ENCODE assay signal across 16 cellular contexts in the genomic region with DNA sequence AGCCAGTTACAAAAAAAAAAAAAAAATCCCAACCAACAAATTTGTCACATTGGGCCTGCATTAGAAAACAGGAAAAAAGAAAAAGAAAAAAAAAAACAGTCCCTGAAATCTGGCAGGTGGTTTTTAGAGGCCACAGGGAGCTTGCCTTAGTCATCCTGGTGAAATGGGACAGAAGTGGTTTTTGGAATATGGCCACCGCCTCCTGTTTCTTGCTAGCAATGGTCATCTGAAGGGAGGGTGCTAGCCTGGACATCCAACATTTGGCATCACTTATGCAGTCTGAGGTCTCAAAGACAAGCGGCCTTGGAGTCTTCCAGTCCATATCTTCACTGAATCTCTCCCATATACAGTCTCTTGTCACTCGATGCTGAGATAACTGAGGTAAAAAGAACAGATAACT. TPM values are rescaled to one million over a fixed set of nuclear protein-coding genes. Genes with fewer than 3 reads are reported as not detected.
DNase-seq lines count a peak whose midpoint lies in the region; ATAC-seq and TF ChIP-seq lines count a peak whose summit lies in the region.
"Had no signal": no experiment of that assay in that cellular context is flagged by ENCODE, and none has a peak within 500 bp of the region (broad histone marks: within the 10 kb centered on the region; RNA-seq: fewer than 3 reads in every experiment).

No MANE protein-coding gene starts in this region.

- H3K36me3 Mint-ChIP-seq in stimulated activated naive B cell treated with anti-CD40 and anti-IgM and Interleukin-4, amounts not matched to agents 10 μg/mL and 1 μg/mL and 100 μg/mL, for 72 hours: peaks cover 29 to 40% of the 10 kb centered on the region in 2 donors

- no peak overlapping the region for H3K27ac Mint-ChIP-seq in stimulated activated naive B cell treated with anti-CD40 and anti-IgM and Interleukin-4, amounts not matched to agents 10 μg/mL and 1 μg/mL and 100 μg/mL, for 72 hours
- H3K27ac Mint-ChIP-seq: CD8-positive, alpha-beta T cell; HFFc6 had no signal

- no peaks in the 10 kb centered on the region for H3K4me1 Mint-ChIP-seq in stimulated activated naive B cell treated with anti-CD40 and anti-IgM and Interleukin-4, amounts not matched to agents 10 μg/mL and 1 μg/mL and 100 μg/mL, for 72 hours

- 54 to 65% (median 62%) methylated on average over 3 of the region's 3 CpGs for WGBS in adrenal gland, 4 donors
- WGBS in body of pancreas, 2 donors: 89 to 90% methylated on average over 3 of the region's 3 CpGs

- intact Hi-C loops in adrenal gland (cut with DNase I): no loop called here
- intact Hi-C loops in gastrocnemius medialis (cut with DNase I; ENCODE audit: low total_unique reads): loop anchor here (5.0 kb wide), 1 partner anchor 77 kb away; no protein-coding TSS in a partner anchor
- intact Hi-C loops in body of pancreas (cut with DNase I): no loop called here

- DNase-seq in G401 (ENCODE audit: low spot score) (peak; percentile 95), adrenal gland (peak; percentile 45 to 78 (median 70)), fibroblast of mammary gland (ENCODE audit: low read depth) (peak; percentile 25), gastrocnemius medialis (peak; percentile 37 to 41), EL (no peak), T1000 (lab: John Stamatoyannopoulos, UW) (no peak), body of pancreas (no peak)
- no peak for DNase-seq in stimulated activated naive B cell treated with anti-CD40 and anti-IgM and Interleukin-4, amounts not matched to agents 10 μg/mL and 1 μg/mL and 100 μg/mL, for 72 hours
- DNase-seq: CD8-positive, alpha-beta T cell; COR-L47; DMS153; GF-D8; HCEC 1CT; HFFc6 had no signal

- TF ChIP-seq POLR2A in adrenal gland (IDR thresholded peaks at IDR 0.05) (no peak), gastrocnemius medialis (IDR thresholded peaks at IDR 0.05) (no peak), body of pancreas (IDR thresholded peaks at IDR 0.05) (no peak)

- no peak for TF ChIP-seq CTCF in adrenal gland (IDR thresholded peaks at IDR 0.05)
- TF ChIP-seq CTCF in fibroblast of mammary gland (conservative IDR thresholded peaks at IDR 0.05; ENCODE audit: control insufficient read depth, insufficient read depth, low read depth, low read length): no peak
- no peak for TF ChIP-seq CTCF in gastrocnemius medialis (IDR thresholded peaks at IDR 0.05 in 4 of 5, conservative IDR thresholded peaks at IDR 0.05 in 1 of 5)
- no peak for TF ChIP-seq CTCF in body of pancreas (IDR thresholded peaks at IDR 0.05)

- H3K36me3 ChIP-seq in adrenal gland (replicated peaks in 1 of 2) (peaks cover 0 to 34% of the 10 kb centered on the region in 2 donors), gastrocnemius medialis (peaks cover 0 to 39% of the 10 kb centered on the region in 2 donors), body of pancreas (replicated peaks in 1 of 2; ENCODE audit: insufficient read depth in 1 of 2, low read depth in 2 of 2) (peaks cover 0 to 18% of the 10 kb centered on the region in 2 donors)

- no peak overlapping the region for H3K4me3 Mint-ChIP-seq in stimulated activated naive B cell treated with anti-CD40 and anti-IgM and Interleukin-4, amounts not matched to agents 10 μg/mL and 1 μg/mL and 100 μg/mL, for 72 hours
- H3K4me3 Mint-ChIP-seq: CD14-positive monocyte; CD8-positive, alpha-beta T cell; HFFc6 had no signal

- no peaks in the 10 kb centered on the region for H3K9me3 ChIP-seq in adrenal gland (replicated peaks in 1 of 3)
- no peaks in the 10 kb centered on the region for H3K9me3 ChIP-seq in gastrocnemius medialis
- no peaks in the 10 kb centered on the region for H3K9me3 ChIP-seq in body of pancreas

- no peaks in the 10 kb centered on the region for H3K27me3 Mint-ChIP-seq in stimulated activated naive B cell treated with anti-CD40 and anti-IgM and Interleukin-4, amounts not matched to agents 10 μg/mL and 1 μg/mL and 100 μg/mL, for 72 hours

- H3K4me1 ChIP-seq in adrenal gland (replicated peaks in 1 of 2) (peaks cover 14 to 38% of the 10 kb centered on the region in 2 donors), gastrocnemius medialis (peaks cover 27 to 53% of the 10 kb centered on the region in 2 donors), body of pancreas (peaks cover 4% of the 10 kb centered on the region)

- peak overlapping the region in 3 of 5 donors; percentile 4 to 47 (median 41) for H3K27ac ChIP-seq in adrenal gland
- peak overlapping the region in 3 of 4 donors; percentile 14 to 79 (median 44) for H3K27ac ChIP-seq in gastrocnemius medialis
- H3K27ac ChIP-seq in body of pancreas: no peak overlapping the region

- ATAC-seq in gastrocnemius medialis: peak in 1 of 2 donors; percentile 43
- no peak for ATAC-seq in stimulated activated naive B cell treated with anti-CD40 and anti-IgM and Interleukin-4, amounts not matched to agents 10 μg/mL and 1 μg/mL and 100 μg/mL, for 72 hours (replicated peaks)
- ATAC-seq in body of pancreas: no peak
- ATAC-seq: CD8-positive, alpha-beta T cell; HepG2 had no signal

- in situ Hi-C loops in G401 (cut with HindIII; ENCODE audit: low sequenced_read_pairs): no loop called here
- in situ Hi-C loops in gastrocnemius medialis (cut with MboI; ENCODE audit: low sequenced_read_pairs in 4 of 4): no loop called here

- H3K27me3 ChIP-seq in adrenal gland (no peaks in the 10 kb centered on the region), gastrocnemius medialis (no peaks in the 10 kb centered on the region), body of pancreas (no peaks in the 10 kb centered on the region)

- H3K9me3 Mint-ChIP-seq in stimulated activated naive B cell treated with anti-CD40 and anti-IgM and Interleukin-4, amounts not matched to agents 10 μg/mL and 1 μg/mL and 100 μg/mL, for 72 hours: no peaks in the 10 kb centered on the region
- H3K9me3 Mint-ChIP-seq: CD14-positive monocyte; CD8-positive, alpha-beta T cell; HFFc6 had no signal

- no peak overlapping the region for H3K4me3 ChIP-seq in adrenal gland
- H3K4me3 ChIP-seq in fibroblast of mammary gland (ENCODE audit: control insufficient read depth, low read depth, low read length): no peak overlapping the region
- H3K4me3 ChIP-seq in gastrocnemius medialis: no peak overlapping the region
- no peak overlapping the region for H3K4me3 ChIP-seq in body of pancreas

RNA-seq across cellular contexts. Expression of a gene that starts 20.1 kb away (rescaled TPM):
- 3.6 and 9.2 TPM in 2 replicates for total RNA-seq in G401 (2014; rRNA removed; shearing (Covaris generic))
- total RNA-seq in adrenal gland (100 to 1,000 TPM in 1 of 8 donors, 10 to 100 TPM in 3, 1 to 10 TPM in 4; 2.9 to 121 (median 8.5) TPM), gastrocnemius medialis (1 to 10 TPM; 1.4 to 4.6 (median 4.0) TPM), body of pancreas (not detected)
- 100 to 1,000 TPM in 1 of 3 donors, 10 to 100 TPM in 1, 1 to 10 TPM in 1; 9.4 to 195 (median 10.7) TPM for polyA plus RNA-seq in adrenal gland
- total RNA-seq: CD8-positive, alpha-beta T cell; HFFc6 had no signal
- polyA plus RNA-seq: CD14-positive monocyte had no signal

RNA-seq across cellular contexts. Expression of a gene that starts 36.8 kb away (rescaled TPM):
- 269 and 326 TPM in 2 replicates for total RNA-seq in G401 (2014; rRNA removed; shearing (Covaris generic))
- total RNA-seq in adrenal gland (10 to 100 TPM; 25.9 to 58.7 (median 41.3) TPM), gastrocnemius medialis (10 to 100 TPM; 21.9 to 32.1 (median 23.6) TPM), body of pancreas (10 to 100 TPM; 12.7 to 28.7 TPM)
- polyA plus RNA-seq in adrenal gland: 10 to 100 TPM; 12.0 to 37.1 (median 15.9) TPM

RNA-seq across cellular contexts. Expression of a gene that starts 37.1 kb away (rescaled TPM):
- 70.6 and 83.8 TPM in 2 replicates for total RNA-seq in G401 (2014; rRNA removed; shearing (Covaris generic))
- 10 to 100 TPM; 20.9 to 49.8 (median 26.2) TPM for total RNA-seq in adrenal gland
- 10 to 100 TPM; 31.5 to 62.1 (median 45.1) TPM for polyA plus RNA-seq in adrenal gland
- 10 to 100 TPM; 14.0 to 26.8 (median 17.5) TPM for total RNA-seq in gastrocnemius medialis
- total RNA-seq in body of pancreas: 1 to 10 TPM; 8.0 to 9.2 TPM

Comparison
In these comparisons a context has a peak if more than half of its experiments do, and no peak if none do; other contexts are left out.
1. DNase-seq: peak in G401 (single experiment), adrenal gland (7 of 7), fibroblast of mammary gland (single experiment) and gastrocnemius medialis (2 of 2); none in stimulated activated naive B cell treated with anti-CD40 and anti-IgM and Interleukin-4, amounts not matched to agents 10 μg/mL and 1 μg/mL and 100 μg/mL, for 72 hours (single experiment), EL (single experiment), T1000 (single experiment) and body of pancreas (0 of 4).
2. H3K27ac ChIP-seq: peak in adrenal gland (3 of 5) and gastrocnemius medialis (3 of 4); none in body of pancreas (0 of 4).